Comparison of ENCODE assay signal across 2 cellular contexts in genomic region chr19:40256511-40256910, GRCh38.
TF ChIP-seq lines count a peak whose summit lies in the region.

No MANE protein-coding gene starts in this region.

TF ChIP-seq in HEK293, 187 proteins besides CTCF, POLR2A, EP300 and RAD21:
- TF ChIP-seq ZNF658 (tag by site-specific recombination; IDR thresholded peaks at IDR 0.05) (no peak), ZNF23 (tag by site-specific recombination; IDR thresholded peaks at IDR 0.05; ENCODE audit: borderline replicate concordance) (no peak), WT1 (tag by site-specific recombination; IDR thresholded peaks at IDR 0.05) (no peak)

TF ChIP-seq in HepG2, 621 proteins besides CTCF, POLR2A, EP300 and RAD21:
- TF ChIP-seq ZNF710 (CRISPR knock-in tag; IDR thresholded peaks at IDR 0.05; ENCODE audit: borderline replicate concordance): 0 out of 2 replicates have a peak, but pooled peaks have one; percentile 1
- TF ChIP-seq BRF2 (CRISPR knock-in tag; IDR thresholded peaks at IDR 0.05): no peak
